Comparison of ENCODE assay signal across 16 cellular contexts in genomic region chr7:105596866-105597265, GRCh38. TPM values are rescaled to one million over a fixed set of nuclear protein-coding genes. Genes with fewer than 3 reads are reported as not detected.
DNase-seq lines count a peak whose midpoint lies in the region; ATAC-seq and TF ChIP-seq lines count a peak whose summit lies in the region.
"Had no signal": no experiment of that assay in that cellular context is flagged by ENCODE, and none has a peak within 500 bp of the region (broad histone marks: within the 10 kb centered on the region; RNA-seq: fewer than 3 reads in every experiment).

No MANE protein-coding gene starts in this region.

- no peak overlapping the region for H3K27ac Mint-ChIP-seq in endodermal cell
- H3K27ac Mint-ChIP-seq in activated CD8-positive, alpha-beta T cell treated with anti-CD3 and anti-CD28 coated beads for 36 hours = no peak overlapping the region

- POLR2A ChIA-PET in activated CD8-positive, alpha-beta T cell treated with anti-CD3 and anti-CD28 coated beads for 36 hours (lab: Charles Lee) = interaction anchor here (0.6 kb wide), 1 partner anchor 524 kb away, joined by 3 read pairs; no protein-coding TSS in a partner anchor

- no peak overlapping the region for H3K4me3 Mint-ChIP-seq in endodermal cell
- no peak overlapping the region for H3K4me3 Mint-ChIP-seq in activated CD8-positive, alpha-beta T cell treated with anti-CD3 and anti-CD28 coated beads for 36 hours
- H3K4me3 Mint-ChIP-seq: CD8-positive, alpha-beta memory T cell had no signal

- H3K18ac ChIP-seq in mesendoderm (ENCODE audit: low read length) = no peak overlapping the region

- H3K23ac ChIP-seq in mesendoderm (ENCODE audit: low read length) = no peak overlapping the region

- H3K36me3 Mint-ChIP-seq in endodermal cell (ENCODE audit: low read depth) = no peaks in the 10 kb centered on the region
- no peaks in the 10 kb centered on the region for H3K36me3 Mint-ChIP-seq in activated CD8-positive, alpha-beta T cell treated with anti-CD3 and anti-CD28 coated beads for 36 hours (ENCODE audit: low read depth)
- H3K36me3 Mint-ChIP-seq: CD8-positive, alpha-beta memory T cell had no signal

- CTCF ChIA-PET in activated CD8-positive, alpha-beta T cell treated with anti-CD3 and anti-CD28 coated beads for 36 hours (lab: Charles Lee) = no interaction called here

- no peaks in the 10 kb centered on the region for H3K36me3 ChIP-seq in endodermal cell (ENCODE audit: control insufficient read depth, insufficient read depth, low read length)
- no peaks in the 10 kb centered on the region for H3K36me3 ChIP-seq in mesendoderm (ENCODE audit: control insufficient read depth, insufficient read depth, low read length)
- H3K36me3 ChIP-seq: BLaER1 had no signal

- H3K9ac ChIP-seq in endodermal cell (ENCODE audit: extremely low read depth, low read length, poor library complexity, severe bottlenecking) (no peak overlapping the region), mesendoderm (ENCODE audit: low read length) (no peak overlapping the region)
- H3K9ac ChIP-seq: BLaER1, GM23248 had no signal

- no peaks in the 10 kb centered on the region for H3K79me2 ChIP-seq in mesendoderm (ENCODE audit: control insufficient read depth, insufficient read depth, low read length)

- H3K4me1 ChIP-seq in endodermal cell (ENCODE audit: control insufficient read depth, insufficient read depth, low read length) (no peaks in the 10 kb centered on the region), mesendoderm (ENCODE audit: control insufficient read depth, low read depth, low read length) (peaks cover 9% of the 10 kb centered on the region)
- H3K4me1 ChIP-seq: A549, BLaER1 had no signal

- H2BK120ac ChIP-seq in mesendoderm (ENCODE audit: low read depth, low read length) = no peak overlapping the region

- no peaks in the 10 kb centered on the region for H3K9me3 Mint-ChIP-seq in endodermal cell
- no peaks in the 10 kb centered on the region for H3K9me3 Mint-ChIP-seq in activated CD8-positive, alpha-beta T cell treated with anti-CD3 and anti-CD28 coated beads for 36 hours
- H3K9me3 Mint-ChIP-seq: CD8-positive, alpha-beta memory T cell; H9 had no signal

- DNase-seq in NCI-H69 (lab: John Stamatoyannopoulos, UW) = peak; percentile 57
- peak; percentile 43 for DNase-seq in endodermal cell
- DNase-seq in mesendoderm = peak; percentile 33
- no peak for DNase-seq in cerebellum (ENCODE audit: low spot score)
- no peak for DNase-seq in activated CD8-positive, alpha-beta T cell treated with anti-CD3 and anti-CD28 coated beads for 36 hours
- DNase-seq: AML-193; CD8-positive, alpha-beta memory T cell; GM23248; H9 had no signal

- no peak overlapping the region for H3K4ac ChIP-seq in mesendoderm (ENCODE audit: low read depth, low read length)

- H4K5ac ChIP-seq in mesendoderm (ENCODE audit: low read length) = no peak overlapping the region

- WGBS in endodermal cell (ENCODE audit: insufficient coverage in 1 of 2, insufficient read length in 1 of 2), 2 experiments = 54 to 68% methylated on average over 4 of the region's 4 CpGs
- no CpG with 5 or more reads among the region's 4 CpGs for WGBS in mesendoderm (ENCODE audit: extremely low coverage, insufficient coverage, low lambda C conversion rate)

- no peak overlapping the region for H2BK15ac ChIP-seq in mesendoderm (replicated peaks; ENCODE audit: low read depth)

- H3K27me3 ChIP-seq in endodermal cell (ENCODE audit: control insufficient read depth, insufficient read depth, low read length, poor library complexity, severe bottlenecking) (no peaks in the 10 kb centered on the region), mesendoderm (ENCODE audit: insufficient read depth, low read length, poor library complexity) (no peaks in the 10 kb centered on the region)
- H3K27me3 ChIP-seq: BLaER1 had no signal

- H4K8ac ChIP-seq in mesendoderm (ENCODE audit: low read depth, low read length) = no peak overlapping the region

- no peaks in the 10 kb centered on the region for H3K9me3 ChIP-seq in endodermal cell (ENCODE audit: control insufficient read depth, low read length)
- H3K9me3 ChIP-seq: A549, BLaER1 had no signal

- H3K4me3 ChIP-seq in endodermal cell (ENCODE audit: low read length) (no peak overlapping the region), mesendoderm (ENCODE audit: low read length) (no peak overlapping the region)
- H3K4me3 ChIP-seq: A549, BLaER1, GM12878, GM23248 had no signal

- no peak overlapping the region for H2BK5ac ChIP-seq in mesendoderm (ENCODE audit: low read length)

- TF ChIP-seq CTCF in endodermal cell (conservative IDR thresholded peaks at IDR 0.05) = no peak
- TF ChIP-seq CTCF in activated CD8-positive, alpha-beta T cell treated with anti-CD3 and anti-CD28 coated beads for 36 hours (IDR thresholded peaks at IDR 0.05) = no peak

- intact Hi-C loops in activated CD8-positive, alpha-beta T cell treated with anti-CD3 and anti-CD28 coated beads for 36 hours (cut with micrococcal nuclease) = no loop called here

- H2AK5ac ChIP-seq in mesendoderm (ENCODE audit: low read length) = no peak overlapping the region

- H3K27ac ChIP-seq in endodermal cell (ENCODE audit: low read depth, low read length) (no peak overlapping the region), mesendoderm (ENCODE audit: low read depth, low read length) (no peak overlapping the region)
- H3K27ac ChIP-seq: A549, BLaER1, GM23248 had no signal

- H3K4me2 ChIP-seq in mesendoderm (ENCODE audit: low read length) = no peak overlapping the region
- H3K4me2 ChIP-seq: A549, BLaER1 had no signal

- no peaks in the 10 kb centered on the region for H3K79me1 ChIP-seq in mesendoderm (ENCODE audit: low read length)

- H3K27me3 Mint-ChIP-seq in endodermal cell (ENCODE audit: insufficient read depth) = no peaks in the 10 kb centered on the region
- H3K27me3 Mint-ChIP-seq in activated CD8-positive, alpha-beta T cell treated with anti-CD3 and anti-CD28 coated beads for 36 hours = peaks cover 6% of the 10 kb centered on the region

- H3K56ac ChIP-seq in mesendoderm (ENCODE audit: low read length) = no peak overlapping the region

- peaks cover 22% of the 10 kb centered on the region for H3K4me1 Mint-ChIP-seq in endodermal cell
- no peaks in the 10 kb centered on the region for H3K4me1 Mint-ChIP-seq in activated CD8-positive, alpha-beta T cell treated with anti-CD3 and anti-CD28 coated beads for 36 hours (ENCODE audit: low read depth)
- H3K4me1 Mint-ChIP-seq: CD8-positive, alpha-beta memory T cell had no signal

- no peak for ATAC-seq in HG02642 (IDR thresholded peaks at IDR 0.05; ENCODE audit: poor library complexity, unreplicated experiment)
- ATAC-seq in activated CD8-positive, alpha-beta T cell treated with anti-CD3 and anti-CD28 coated beads for 36 hours = no peak
- ATAC-seq: A549, GM12878, HepG2 had no signal

RNA-seq across cellular contexts. Expression of gene EFCAB10, which starts 15.6 kb away (rescaled TPM):
- under 1 TPM; 0.68 to 0.89 TPM for total RNA-seq in endodermal cell
- 0.96 TPM for polyA plus RNA-seq in endodermal cell (2013, experiment 1 of 2)
- polyA plus RNA-seq in endodermal cell (2013, experiment 2 of 2) = 0.46 TPM
- 3.2 TPM for polyA plus RNA-seq in mesendoderm (2013, experiment 1 of 2)
- 3.8 TPM for polyA plus RNA-seq in mesendoderm (2013, experiment 2 of 2)
- 2.1 TPM for total RNA-seq in cerebellum
- not detected for total RNA-seq in activated CD8-positive, alpha-beta T cell treated with anti-CD3 and anti-CD28 coated beads for 36 hours
- total RNA-seq: CD8-positive, alpha-beta memory T cell; G401; GM12878; GM23248 had no signal
- polyA plus RNA-seq: AG04450; CD8-positive, alpha-beta memory T cell; HepG2 had no signal

Comparison
In these comparisons a context has a peak if more than half of its experiments do, and no peak if none do; other contexts are left out.
1. DNase-seq: peak in NCI-H69 (single experiment), endodermal cell (single experiment) and mesendoderm (single experiment); none in cerebellum (single experiment) and activated CD8-positive, alpha-beta T cell treated with anti-CD3 and anti-CD28 coated beads for 36 hours (single experiment).